In genomic region chr6:52117352-52117751, GRCh38 we compare ENCODE assay signal across 19 cellular contexts. TPM values are rescaled to one million over a fixed set of nuclear protein-coding genes. Genes with fewer than 3 reads are reported as not detected.
DNase-seq lines count a peak whose midpoint lies in the region; ATAC-seq and TF ChIP-seq lines count a peak whose summit lies in the region.
"Had no signal": no experiment of that assay in that cellular context is flagged by ENCODE, and none has a peak within 500 bp of the region (broad histone marks: within the 10 kb centered on the region; RNA-seq: fewer than 3 reads in every experiment).

No MANE protein-coding gene starts in this region.

- H3K27ac ChIP-seq in SJCRH30 (0 out of 2 replicates have a peak overlapping the region, but pooled peaks have one; percentile 25), esophagus muscularis mucosa (replicated peaks in 1 of 4) (no peak overlapping the region), psoas muscle (peak overlapping the region; percentile 80), right cardiac atrium (ENCODE audit: low read length) (no peak overlapping the region)
- H3K27ac ChIP-seq: BLaER1 had no signal

- H3K36me3 ChIP-seq in SJCRH30 (no peaks in the 10 kb centered on the region), esophagus muscularis mucosa (no peaks in the 10 kb centered on the region), psoas muscle (ENCODE audit: insufficient read depth in 1 of 2, low read depth in 1 of 2) (no peaks in the 10 kb centered on the region)
- H3K36me3 ChIP-seq: BE2C, BLaER1 had no signal

- H3K9me3 Mint-ChIP-seq in chondrocyte (ENCODE audit: low read depth), result peaks cover 15% of the 10 kb centered on the region

- no peak for TF ChIP-seq POLR2A in esophagus muscularis mucosa (IDR thresholded peaks at IDR 0.05; ENCODE audit: low read depth)
- no peak for TF ChIP-seq POLR2A in lower leg skin (IDR thresholded peaks at IDR 0.05)

- no peak overlapping the region for H3K4me3 Mint-ChIP-seq in chondrocyte (ENCODE audit: unreplicated experiment)
- H3K4me3 Mint-ChIP-seq: CD4-positive, alpha-beta T cell; CD8-positive, alpha-beta T cell had no signal

- peaks cover 39% of the 10 kb centered on the region for H3K4me1 ChIP-seq in SJCRH30
- H3K4me1 ChIP-seq in esophagus muscularis mucosa, result no peaks in the 10 kb centered on the region
- peaks cover 15% of the 10 kb centered on the region for H3K4me1 ChIP-seq in psoas muscle
- no peaks in the 10 kb centered on the region for H3K4me1 ChIP-seq in right cardiac atrium (ENCODE audit: control insufficient read depth, insufficient read depth, low read length)
- H3K4me1 ChIP-seq: BE2C, BLaER1 had no signal

- WGBS in esophagus muscularis mucosa, result 92% methylated on average over 1 of the region's 1 CpG
- 94 to 98% (median 95%) methylated on average over 1 of the region's 1 CpG for WGBS in psoas muscle, 3 donors
- 79 to 86% methylated on average over 1 of the region's 1 CpG for WGBS in lower leg skin, 2 donors
- WGBS in right cardiac atrium, result 75% methylated on average over 1 of the region's 1 CpG

- intact Hi-C loops in esophagus muscularis mucosa (cut with DNase I), result no loop called here
- intact Hi-C loops in psoas muscle (cut with DNase I), result no loop called here
- intact Hi-C loops in lower leg skin (cut with DNase I; ENCODE audit: low total_unique reads), result no loop called here
- intact Hi-C loops in right cardiac atrium (cut with DNase I), result no loop called here

- no peak for ATAC-seq in psoas muscle
- no peak for ATAC-seq in right cardiac atrium
- ATAC-seq: CD8-positive, alpha-beta T cell had no signal

- H3K36me3 Mint-ChIP-seq in chondrocyte (ENCODE audit: low read depth), result no peaks in the 10 kb centered on the region
- H3K36me3 Mint-ChIP-seq: CD8-positive, alpha-beta T cell had no signal

- H3K27me3 Mint-ChIP-seq in chondrocyte (ENCODE audit: low read depth), result peaks cover 11% of the 10 kb centered on the region

- TF ChIP-seq CTCF in esophagus muscularis mucosa (IDR thresholded peaks at IDR 0.05), result no peak
- no peak for TF ChIP-seq CTCF in psoas muscle (IDR thresholded peaks at IDR 0.05)
- no peak for TF ChIP-seq CTCF in lower leg skin (IDR thresholded peaks at IDR 0.05)
- TF ChIP-seq CTCF in chondrocyte (IDR thresholded peaks at IDR 0.05), result no peak
- TF ChIP-seq CTCF in GM13977 (IDR thresholded peaks at IDR 0.05; ENCODE audit: extremely low read depth, insufficient read depth, missing control alignments), result no peak

- in situ Hi-C loops in GM13977 (cut with MboI; ENCODE audit: low pct_unique_long_range_greater_than_20kb, low sequenced_read_pairs, unreplicated experiment), result no loop called here

- DNase-seq in SJCRH30 (no peak), esophagus muscularis mucosa (ENCODE audit: extremely low spot score) (peak; percentile 91), psoas muscle (no peak), lower leg skin (ENCODE audit: low spot score in 2 of 2) (no peak), chondrocyte (ENCODE audit: low spot score) (no peak), GM13977 (ENCODE audit: low spot score) (no peak), right cardiac atrium (no peak)
- DNase-seq: 8988T; ACHN; BE2C; C1 segment of cervical spinal cord; Caco-2; Calu3; CD4-positive, alpha-beta T cell; CD8-positive, alpha-beta T cell; DMS79 treated with DMSO at 0.1 percent for 48 hours; GF-D8 had no signal

- H3K27ac Mint-ChIP-seq in chondrocyte (ENCODE audit: unreplicated experiment), result no peak overlapping the region
- H3K27ac Mint-ChIP-seq: CD4-positive, alpha-beta T cell; CD8-positive, alpha-beta T cell had no signal

- H3K4me3 ChIP-seq in SJCRH30, result no peak overlapping the region
- H3K4me3 ChIP-seq in esophagus muscularis mucosa, result no peak overlapping the region
- H3K4me3 ChIP-seq in psoas muscle, result no peak overlapping the region
- H3K4me3 ChIP-seq in lower leg skin (ENCODE audit: low read depth, poor library complexity, severe bottlenecking), result no peak overlapping the region
- no peak overlapping the region for H3K4me3 ChIP-seq in right cardiac atrium (ENCODE audit: low read length)
- H3K4me3 ChIP-seq: BLaER1 had no signal

- H3K9me3 ChIP-seq in SJCRH30 (replicated peaks) (peaks cover 5% of the 10 kb centered on the region), esophagus muscularis mucosa (peaks cover 0 to 10% (median 0%) of the 10 kb centered on the region in 4 donors), psoas muscle (no peaks in the 10 kb centered on the region), right cardiac atrium (ENCODE audit: control insufficient read depth, low read length) (no peaks in the 10 kb centered on the region)
- H3K9me3 ChIP-seq: BE2C had no signal

- TF ChIP-seq EP300 in esophagus muscularis mucosa (IDR thresholded peaks at IDR 0.05), result no peak

- H3K27me3 ChIP-seq in SJCRH30 (no peaks in the 10 kb centered on the region), esophagus muscularis mucosa (no peaks in the 10 kb centered on the region), psoas muscle (ENCODE audit: insufficient read depth in 3 of 3, low read length in 2 of 3) (no peaks in the 10 kb centered on the region), right cardiac atrium (ENCODE audit: control insufficient read depth, insufficient read depth) (no peaks in the 10 kb centered on the region)
- H3K27me3 ChIP-seq: BLaER1 had no signal

- H3K4me1 Mint-ChIP-seq in chondrocyte (ENCODE audit: low read depth), result no peaks in the 10 kb centered on the region

RNA-seq across cellular contexts. Expression of gene PKHD1, which starts 29.9 kb away (rescaled TPM):
- total RNA-seq in SJCRH30 (2014; rRNA removed; shearing (Covaris generic)), result 0.53 and 0.71 TPM in 2 replicates
- total RNA-seq in esophagus muscularis mucosa (under 1 TPM in 1 of 4 donors, not detected in 3; under 0.01 TPM), psoas muscle (under 1 TPM in 3 of 4 donors, not detected in 1; 0.02 to 0.11 (median 0.04) TPM), lower leg skin (under 1 TPM in 3 of 4 donors, not detected in 1; 0.04 to 0.32 (median 0.22) TPM), chondrocyte (not detected in 3 replicates), right cardiac atrium (under 1 TPM in 1 of 4 donors, not detected in 3; 0.03 TPM)
- polyA plus RNA-seq in psoas muscle (under 1 TPM in 2 of 3 donors, not detected in 1; under 0.01 to 0.01 TPM), right cardiac atrium (under 0.01 TPM)
- total RNA-seq: CD8-positive, alpha-beta T cell had no signal
- polyA plus RNA-seq: AG04450 had no signal

Comparison
In these comparisons a context has a peak if more than half of its experiments do, and no peak if none do; other contexts are left out.
1. H3K27ac ChIP-seq: peak in SJCRH30 (single experiment) and psoas muscle (single experiment); none in esophagus muscularis mucosa (0 of 4) and right cardiac atrium (single experiment).